In genomic region chr2:15790838-15791237, GRCh38 we compare ENCODE assay signal across 26 cellular contexts.
"Had no signal": no experiment of that assay in that cellular context is flagged by ENCODE, and none has a peak within 500 bp of the region (broad histone marks: within the 10 kb centered on the region; RNA-seq: fewer than 3 reads in every experiment).

No MANE protein-coding gene starts in this region.

- H3K79me2 ChIP-seq: parathyroid adenoma had no signal

- H3K27me3 ChIP-seq: ovary, right lobe of liver, testis, transverse colon, upper lobe of right lung, uterus had no signal

- H3K4me3 ChIP-seq: ovary, psoas muscle, right lobe of liver, sigmoid colon, suprapubic skin, testis, tibial artery, transverse colon, upper lobe of right lung, uterus had no signal

- H3K9ac ChIP-seq: parathyroid adenoma had no signal

- H3K27ac ChIP-seq: ovary, parathyroid adenoma, psoas muscle, right lobe of liver, sigmoid colon, suprapubic skin, testis, tibial artery, transverse colon, upper lobe of right lung, uterus had no signal

- H3K9me3 ChIP-seq: ovary, psoas muscle, right lobe of liver, sigmoid colon, suprapubic skin, testis, tibial artery, transverse colon, upper lobe of right lung, uterus had no signal

- FAIRE-seq: small intestine had no signal

- ATAC-seq: naive thymus-derived CD8-positive, alpha-beta T cell; psoas muscle; stimulated activated memory B cell treated with anti-CD40 and anti-IgM and Interleukin-4, amounts not matched to agents 10 μg/mL and 1 μg/mL and 100 μg/mL, for 72 hours; stimulated activated naive CD8-positive, alpha-beta T cell treated with anti-CD3 and anti-CD28 coated beads, Interleukin-15, amount 100 ng/mL, for 72 hours; stimulated activated naive CD8-positive, alpha-beta T cell treated with anti-CD3 and anti-CD28 coated beads, Interleukin-15, Interleukin-2, amounts not matched to agents 100 U/mL and 50 U/mL, for 24 hours; upper lobe of right lung had no signal

- H3K4me1 ChIP-seq: parathyroid adenoma, psoas muscle, right lobe of liver, sigmoid colon, suprapubic skin, tibial artery, transverse colon, uterus had no signal

- DNase-seq: naive thymus-derived CD8-positive, alpha-beta T cell; nephron progenitor cell; occipital lobe; ovary; psoas muscle; right cardiac atrium; right lobe of liver; sigmoid colon; small intestine; stimulated activated CD4-positive, alpha-beta T cell treated with anti-CD3 and anti-CD28 coated beads, Interleukin-12 subunit alpha, Interleukin-12 subunit beta, amount 100 ng/mL, for 4 hours; stimulated activated CD4-positive, alpha-beta T cell treated with anti-CD3 and anti-CD28 coated beads, Interleukin-1b, Interleukin-23, amount 100 ng/mL, for 48 hours; stimulated activated CD4-positive, alpha-beta T cell treated with anti-CD3 and anti-CD28 coated beads, Interleukin-4, amount 100 ng/mL, for 1 hour; stimulated activated CD4-positive, alpha-beta T cell treated with anti-CD3 and anti-CD28 coated beads, Interleukin-4, amount 100 ng/mL, for 4 hours; stimulated activated CD8-positive, alpha-beta memory T cell treated with anti-CD3 and anti-CD28 coated beads, Interleukin-4, amount 100 ng/mL, for 48 hours; stimulated activated naive CD4-positive, alpha-beta T cell; stimulated activated naive CD8-positive, alpha-beta T cell treated with anti-CD3 and anti-CD28 coated beads, Interleukin-15, amount 100 ng/mL, for 72 hours; stimulated activated naive CD8-positive, alpha-beta T cell treated with anti-CD3 and anti-CD28 coated beads, Interleukin-15, Interleukin-2, amounts not matched to agents 100 U/mL and 50 U/mL, for 24 hours; substantia nigra; testis; tibial artery; transverse colon; upper lobe of right lung; uterus had no signal

- H3K36me3 ChIP-seq: ovary, right lobe of liver, sigmoid colon, suprapubic skin, tibial artery, transverse colon, upper lobe of right lung, uterus had no signal

- H2AFZ ChIP-seq: parathyroid adenoma had no signal
